In genomic region chr5:177071671-177072385, GRCh38 we compare ENCODE assay signal across 8 cellular contexts. TPM values are rescaled to one million over a fixed set of nuclear protein-coding genes. Genes with fewer than 3 reads are reported as not detected.
DNase-seq lines count a peak whose midpoint lies in the region; ATAC-seq and TF ChIP-seq lines count a peak whose summit lies in the region.

No MANE protein-coding gene starts in this region.

- H3K4me3 Mint-ChIP-seq in endothelial cell (ENCODE audit: unreplicated experiment), result peak overlapping the region; percentile 69
- peak overlapping the region; percentile 70 for H3K4me3 Mint-ChIP-seq in stimulated activated memory B cell treated with anti-CD40 and anti-IgM and Interleukin-4, amounts not matched to agents 10 μg/mL and 1 μg/mL and 100 μg/mL, for 72 hours

- H3K36me3 Mint-ChIP-seq in endothelial cell (ENCODE audit: low read depth, unreplicated experiment), result peaks cover 3% of the 10 kb centered on the region
- H3K36me3 Mint-ChIP-seq in stimulated activated memory B cell treated with anti-CD40 and anti-IgM and Interleukin-4, amounts not matched to agents 10 μg/mL and 1 μg/mL and 100 μg/mL, for 72 hours, result no peaks in the 10 kb centered on the region

- ATAC-seq in GM18511 (IDR thresholded peaks at IDR 0.05; ENCODE audit: unreplicated experiment), result peak; percentile 82
- ATAC-seq in stimulated activated memory B cell treated with anti-CD40 and anti-IgM and Interleukin-4, amounts not matched to agents 10 μg/mL and 1 μg/mL and 100 μg/mL, for 72 hours, result peak; percentile 91

- TF ChIP-seq CTCF in endothelial cell (IDR thresholded peaks at IDR 0.05; ENCODE audit: unreplicated experiment), result peak; percentile 91

- H3K9me3 Mint-ChIP-seq in endothelial cell (ENCODE audit: unreplicated experiment), result no peaks in the 10 kb centered on the region
- no peaks in the 10 kb centered on the region for H3K9me3 Mint-ChIP-seq in stimulated activated memory B cell treated with anti-CD40 and anti-IgM and Interleukin-4, amounts not matched to agents 10 μg/mL and 1 μg/mL and 100 μg/mL, for 72 hours

- H3K4me1 Mint-ChIP-seq in endothelial cell (ENCODE audit: unreplicated experiment), result peaks cover 8% of the 10 kb centered on the region
- H3K4me1 Mint-ChIP-seq in stimulated activated memory B cell treated with anti-CD40 and anti-IgM and Interleukin-4, amounts not matched to agents 10 μg/mL and 1 μg/mL and 100 μg/mL, for 72 hours, result peaks cover 35% of the 10 kb centered on the region

- peaks cover 2% of the 10 kb centered on the region for H3K27me3 Mint-ChIP-seq in endothelial cell (ENCODE audit: unreplicated experiment)
- H3K27me3 Mint-ChIP-seq in stimulated activated memory B cell treated with anti-CD40 and anti-IgM and Interleukin-4, amounts not matched to agents 10 μg/mL and 1 μg/mL and 100 μg/mL, for 72 hours, result no peaks in the 10 kb centered on the region

- DNase-seq in AG08395 (ENCODE audit: low spot score) (peak; percentile 76), HS-5 (ENCODE audit: low read depth) (peak; percentile 64), NOMO-1 treated with dmso at 0.1 percent for 144 hours (lab: John Stamatoyannopoulos, UW; ENCODE audit: unreplicated experiment) (peak; percentile 11), endothelial cell (ENCODE audit: low spot score) (peak; percentile 83), myocyte (ENCODE audit: low read depth) (peak; percentile 92)
- DNase-seq in activated CD8-positive, alpha-beta memory T cell treated with anti-CD3 and anti-CD28 coated beads for 24 hours, result peak; percentile 80

- H3K27ac Mint-ChIP-seq in endothelial cell (ENCODE audit: unreplicated experiment), result peak overlapping the region; percentile 28
- peak overlapping the region; percentile 51 for H3K27ac Mint-ChIP-seq in stimulated activated memory B cell treated with anti-CD40 and anti-IgM and Interleukin-4, amounts not matched to agents 10 μg/mL and 1 μg/mL and 100 μg/mL, for 72 hours

RNA-seq across cellular contexts. Expression of gene FGFR4, which starts 14.9 kb away (rescaled TPM):
- total RNA-seq in endothelial cell (ENCODE audit: unreplicated experiment), result 11.0 TPM
- 128 and 222 TPM in 2 replicates for total RNA-seq in myocyte
- 27.8 TPM for polyA plus RNA-seq in myocyte (2012)

RNA-seq across cellular contexts. Expression of gene ZNF346, which starts 49.3 kb away (rescaled TPM):
- 26.3 TPM for total RNA-seq in endothelial cell (ENCODE audit: unreplicated experiment)
- 13.4 and 15.0 TPM in 2 replicates for total RNA-seq in myocyte
- 12.8 TPM for polyA plus RNA-seq in myocyte (2012)

Comparison
In these comparisons a context has a peak if more than half of its experiments do, and no peak if none do; other contexts are left out.
1. Peak in every context shown above with its lines: DNase-seq and ATAC-seq.
2. DNase-seq: peak in every context shown above with its lines; median percentile 92 in myocyte; 83 in endothelial cell; 80 in activated CD8-positive, alpha-beta memory T cell treated with anti-CD3 and anti-CD28 coated beads for 24 hours; 76 in AG08395; 64 in HS-5; 11 in NOMO-1 treated with dmso at 0.1 percent for 144 hours.
3. RNA of gene FGFR4, which starts 14.9 kb away (total RNA-seq): 128 to 222 TPM in myocyte; 11.0 TPM in endothelial cell (single experiment); every median in the first group is over 10 times any median in the second.